In genomic region chr19:44764975-44765948, GRCh38 we compare ENCODE assay signal across 1 cellular context.
TF ChIP-seq lines count a peak whose summit lies in the region.

No MANE protein-coding gene starts in this region.

TF ChIP-seq in GM23338, 12 proteins besides CTCF, POLR2A, EP300 and RAD21:
- TF ChIP-seq REST (IDR thresholded peaks at IDR 0.05; ENCODE audit: unreplicated experiment) (no peak), POLR2AphosphoS5 (IDR thresholded peaks at IDR 0.05; ENCODE audit: low read depth) (no peak), ZNF331 (CRISPR knock-in tag; IDR thresholded peaks at IDR 0.05; ENCODE audit: low read depth) (no peak), NANOG (IDR thresholded peaks at IDR 0.05; ENCODE audit: borderline replicate concordance) (no peak), CREB1 (CRISPR knock-in tag; IDR thresholded peaks at IDR 0.05; ENCODE audit: low read depth) (no peak), EZH2 (IDR thresholded peaks at IDR 0.05; ENCODE audit: low read depth, unreplicated experiment) (no peak), ETS1 (IDR thresholded peaks at IDR 0.05) (no peak), ZNF462 (CRISPR knock-in tag; IDR thresholded peaks at IDR 0.05) (no peak)
